In genomic region chr1:55478742-55479141, GRCh38 we compare ENCODE assay signal across 8 cellular contexts.
A peak's percentile ranks its signal among the peaks of the same experiment; 100 is the strongest.
DNase-seq lines count a peak whose midpoint lies in the region; ATAC-seq, FAIRE-seq and TF ChIP-seq lines count a peak whose summit lies in the region.

No MANE protein-coding gene starts in this region.

- DNase-seq in left ventricle myocardium inferior (no peak), Right ventricle myocardium inferior (ENCODE audit: missing footprints) (no peak), NCI-H82 (lab: John Stamatoyannopoulos, UW) (peak; percentile 62), epithelial cell of esophagus (ENCODE audit: low read depth) (peak; percentile 45), urothelium cell line (ENCODE audit: low spot score) (peak; percentile 55), NCI-H128 (lab: John Stamatoyannopoulos, UW; ENCODE audit: unreplicated experiment) (no peak)

- TF ChIP-seq CTCF in left ventricle myocardium inferior (IDR thresholded peaks at IDR 0.05; ENCODE audit: borderline replicate concordance) (peak; percentile 28), epithelial cell of esophagus (IDR thresholded peaks at IDR 0.05; ENCODE audit: insufficient read depth, low read depth, low read length, missing control alignments) (peak; percentile 42)

- no peaks in the 10 kb centered on the region for H3K36me3 ChIP-seq in left ventricle myocardium inferior

- no peaks in the 10 kb centered on the region for H3K9me3 ChIP-seq in left ventricle myocardium inferior (replicated peaks)

- no peak for ATAC-seq in Right ventricle myocardium inferior
- ATAC-seq in HG03565 (IDR thresholded peaks at IDR 0.05; ENCODE audit: unreplicated experiment), result no peak
- ATAC-seq in GM18502 (IDR thresholded peaks at IDR 0.05; ENCODE audit: poor library complexity, unreplicated experiment), result no peak

- H3K27ac ChIP-seq in left ventricle myocardium inferior (replicated peaks), result no peak overlapping the region

- no peaks in the 10 kb centered on the region for H3K27me3 ChIP-seq in left ventricle myocardium inferior (ENCODE audit: low read depth)

- H3K4me3 ChIP-seq in left ventricle myocardium inferior (no peak overlapping the region), epithelial cell of esophagus (ENCODE audit: low read length) (no peak overlapping the region)

- intact Hi-C loops in left ventricle myocardium inferior (cut with micrococcal nuclease) (no loop called here), Right ventricle myocardium inferior (cut with DNase I) (loop anchor here (5.0 kb wide), 1 partner anchor 1104 kb away; no protein-coding TSS in a partner anchor)

- FAIRE-seq in urothelium cell line (lab: Jason Lieb, UNC), result no peak

- H3K4me1 ChIP-seq in left ventricle myocardium inferior, result peaks cover 25% of the 10 kb centered on the region

Comparison
In these comparisons a context has a peak if more than half of its experiments do, and no peak if none do; other contexts are left out.
1. DNase-seq: peak in NCI-H82 (single experiment), epithelial cell of esophagus (single experiment) and urothelium cell line (single experiment); none in left ventricle myocardium inferior (single experiment), Right ventricle myocardium inferior (single experiment) and NCI-H128 (single experiment).